ENCODE assay signal across 17 cellular contexts in the genomic region with DNA sequence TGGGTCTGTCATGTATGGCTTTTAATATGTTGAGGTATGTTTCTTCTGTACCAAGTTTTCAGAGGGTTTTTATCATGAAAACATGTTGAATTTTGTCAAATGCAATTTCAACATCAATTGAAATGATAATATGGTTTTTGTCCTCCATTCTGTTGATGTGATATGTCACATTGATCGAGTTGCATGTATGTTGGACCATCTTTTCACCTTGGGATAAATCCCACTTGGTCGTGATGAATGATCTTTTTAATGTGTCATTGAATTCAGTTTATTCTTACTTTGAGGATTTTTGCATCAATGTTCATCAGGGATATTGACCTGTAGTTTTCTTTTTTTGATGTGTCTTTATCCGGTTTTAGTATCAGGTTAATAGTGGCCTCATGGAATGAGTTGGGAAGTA.
DNase-seq lines count a peak whose midpoint lies in the region; ATAC-seq, FAIRE-seq and TF ChIP-seq lines count a peak whose summit lies in the region.
"Had no signal": no experiment of that assay in that cellular context is flagged by ENCODE, and none has a peak within 500 bp of the region (broad histone marks: within the 10 kb centered on the region; RNA-seq: fewer than 3 reads in every experiment).

No MANE protein-coding gene starts in this region.

- H3K27me3 ChIP-seq in upper lobe of left lung (no peaks in the 10 kb centered on the region), prostate gland (replicated peaks; ENCODE audit: insufficient read depth) (no peaks in the 10 kb centered on the region)
- H3K27me3 ChIP-seq: BE2C, BLaER1 had no signal

- POLR2A ChIA-PET in HEK293 (lab: Yijun Ruan, JAX): no interaction called here

- no peak for ATAC-seq in upper lobe of left lung (ENCODE audit: low FRiP score in 2 of 2)

- H3K4me3 ChIP-seq in HEK293 (ENCODE audit: low read depth, low read length): no peak overlapping the region
- H3K4me3 ChIP-seq in upper lobe of left lung: no peak overlapping the region
- no peak overlapping the region for H3K4me3 ChIP-seq in prostate gland
- H3K4me3 ChIP-seq: BLaER1 had no signal

- WGBS in upper lobe of left lung, 2 donors: 94 to 95% methylated on average over 3 of the region's 3 CpGs
- WGBS in prostate gland: 93% methylated on average over 3 of the region's 3 CpGs

- CTCF ChIA-PET in HEK293 (lab: Yijun Ruan, JAX): no interaction called here

- DNase-seq in D721Med (ENCODE audit: insufficient read length, low spot score): no peak
- no peak for DNase-seq in upper lobe of left lung
- no peak for DNase-seq in prostate gland (ENCODE audit: low spot score)
- DNase-seq: 8988T; ACHN; BE2C; C1 segment of cervical spinal cord; CD4-positive, alpha-beta memory T cell; CD4-positive, CD25-positive, alpha-beta regulatory T cell; CD8-positive, alpha-beta memory T cell; COR-L47; DMS79 treated with DMSO at 0.1 percent for 48 hours; GF-D8 had no signal

- no peak for TF ChIP-seq CTCF in HEK293 (tag by site-specific recombination; IDR thresholded peaks at IDR 0.05)
- no peak for TF ChIP-seq CTCF in D721Med (IDR thresholded peaks at IDR 0.05; ENCODE audit: insufficient read depth, missing control alignments)
- no peak for TF ChIP-seq CTCF in upper lobe of left lung (IDR thresholded peaks at IDR 0.05)
- no peak for TF ChIP-seq CTCF in prostate gland (IDR thresholded peaks at IDR 0.05)

- H3K36me3 ChIP-seq in HEK293 (ENCODE audit: control insufficient read depth in 2 of 2, insufficient read depth in 1 of 2, low read length in 2 of 2) (no peaks in the 10 kb centered on the region), upper lobe of left lung (no peaks in the 10 kb centered on the region), prostate gland (no peaks in the 10 kb centered on the region)
- H3K36me3 ChIP-seq: BE2C, BLaER1 had no signal

- no peak overlapping the region for H3K27ac ChIP-seq in HEK293 (ENCODE audit: extremely low read depth, low read depth, low read length)
- H3K27ac ChIP-seq in upper lobe of left lung: no peak overlapping the region
- H3K27ac ChIP-seq in prostate gland: no peak overlapping the region
- H3K27ac ChIP-seq: BLaER1 had no signal

- TF ChIP-seq EP300 in upper lobe of left lung (IDR thresholded peaks at IDR 0.05): no peak

- H3K9me3 ChIP-seq in HEK293 (ENCODE audit: control insufficient read depth, insufficient read depth, low read depth, low read length) (no peaks in the 10 kb centered on the region; the same call in 1 of the 2 replicates), upper lobe of left lung (peaks cover 0 to 6% (median 2%) of the 10 kb centered on the region in 4 donors), prostate gland (no peaks in the 10 kb centered on the region)
- H3K9me3 ChIP-seq: BE2C had no signal

- H3K4me1 ChIP-seq in HEK293 (ENCODE audit: control insufficient read depth, insufficient read depth, low read length) (no peaks in the 10 kb centered on the region), upper lobe of left lung (no peaks in the 10 kb centered on the region), prostate gland (replicated peaks) (no peaks in the 10 kb centered on the region)
- H3K4me1 ChIP-seq: BE2C, BLaER1 had no signal

- TF ChIP-seq POLR2A in upper lobe of left lung (IDR thresholded peaks at IDR 0.05) (no peak), prostate gland (IDR thresholded peaks at IDR 0.05) (no peak)

- FAIRE-seq in colon (lab: Jason Lieb, UNC) (peak; percentile 55), D721Med (lab: Jason Lieb, UNC) (no peak)
- FAIRE-seq: GM12892 had no signal

- intact Hi-C loops in prostate gland (cut with DNase I): no loop called here

TF ChIP-seq in HEK293, 187 proteins besides CTCF, POLR2A, EP300 and RAD21:
- TF ChIP-seq, protein P1, sequence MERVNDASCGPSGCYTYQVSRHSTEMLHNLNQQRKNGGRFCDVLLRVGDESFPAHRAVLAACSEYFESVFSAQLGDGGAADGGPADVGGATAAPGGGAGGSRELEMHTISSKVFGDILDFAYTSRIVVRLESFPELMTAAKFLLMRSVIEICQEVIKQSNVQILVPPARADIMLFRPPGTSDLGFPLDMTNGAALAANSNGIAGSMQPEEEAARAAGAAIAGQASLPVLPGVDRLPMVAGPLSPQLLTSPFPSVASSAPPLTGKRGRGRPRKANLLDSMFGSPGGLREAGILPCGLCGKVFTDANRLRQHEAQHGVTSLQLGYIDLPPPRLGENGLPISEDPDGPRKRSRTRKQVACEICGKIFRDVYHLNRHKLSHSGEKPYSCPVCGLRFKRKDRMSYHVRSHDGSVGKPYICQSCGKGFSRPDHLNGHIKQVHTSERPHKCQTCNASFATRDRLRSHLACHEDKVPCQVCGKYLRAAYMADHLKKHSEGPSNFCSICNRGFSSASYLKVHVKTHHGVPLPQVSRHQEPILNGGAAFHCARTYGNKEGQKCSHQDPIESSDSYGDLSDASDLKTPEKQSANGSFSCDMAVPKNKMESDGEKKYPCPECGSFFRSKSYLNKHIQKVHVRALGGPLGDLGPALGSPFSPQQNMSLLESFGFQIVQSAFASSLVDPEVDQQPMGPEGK (tag by site-specific recombination; IDR thresholded peaks at IDR 0.05): no peak
- TF ChIP-seq ZNF133 (tag by site-specific recombination; IDR thresholded peaks at IDR 0.05) (peak; percentile 94), ZBTB48 (tag by site-specific recombination; IDR thresholded peaks at IDR 0.05) (no peak), ZNF549 (tag by site-specific recombination; IDR thresholded peaks at IDR 0.05) (no peak), ZNF221 (tag by site-specific recombination; IDR thresholded peaks at IDR 0.05; ENCODE audit: borderline replicate concordance) (no peak)
